Comparison of ENCODE assay signal across 1 cellular context in the genomic region with DNA sequence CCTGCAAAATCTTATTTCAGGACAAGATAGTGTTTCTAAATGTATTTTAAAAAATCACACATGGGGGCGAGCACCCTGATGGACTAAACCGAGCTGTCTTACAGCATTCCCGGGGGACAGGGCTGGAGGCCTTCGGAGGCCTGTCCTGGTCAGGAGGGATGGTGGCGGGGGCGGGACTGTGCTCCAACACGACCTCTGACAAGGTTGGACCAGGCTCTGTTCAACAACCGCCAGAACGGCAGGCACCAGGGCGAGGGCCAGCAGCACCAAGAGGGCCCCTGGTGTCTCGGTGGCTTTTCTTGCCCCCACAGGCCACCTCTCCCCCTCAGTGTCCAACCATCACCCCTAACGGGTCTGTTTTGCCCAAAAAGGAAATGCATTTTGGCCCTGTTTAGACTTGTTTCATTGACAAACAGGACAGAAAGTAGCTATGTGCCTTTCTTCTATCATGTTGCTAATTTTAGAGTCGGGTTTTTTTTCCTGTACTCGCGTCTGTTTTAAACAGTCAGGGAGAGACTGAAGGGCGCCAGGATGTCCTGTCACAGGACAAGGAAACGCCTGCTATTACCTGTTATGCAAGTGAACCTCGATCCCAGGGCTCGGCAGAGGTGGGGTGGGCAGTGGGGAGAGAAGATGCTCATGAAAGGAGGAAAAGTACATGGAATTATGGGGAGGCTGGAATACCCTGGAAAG.
TF ChIP-seq lines count a peak whose summit lies in the region.

No MANE protein-coding gene starts in this region.

TF ChIP-seq in GM23338, 12 proteins besides CTCF, POLR2A, EP300 and RAD21 (continued from another document):
- TF ChIP-seq, protein P1, sequence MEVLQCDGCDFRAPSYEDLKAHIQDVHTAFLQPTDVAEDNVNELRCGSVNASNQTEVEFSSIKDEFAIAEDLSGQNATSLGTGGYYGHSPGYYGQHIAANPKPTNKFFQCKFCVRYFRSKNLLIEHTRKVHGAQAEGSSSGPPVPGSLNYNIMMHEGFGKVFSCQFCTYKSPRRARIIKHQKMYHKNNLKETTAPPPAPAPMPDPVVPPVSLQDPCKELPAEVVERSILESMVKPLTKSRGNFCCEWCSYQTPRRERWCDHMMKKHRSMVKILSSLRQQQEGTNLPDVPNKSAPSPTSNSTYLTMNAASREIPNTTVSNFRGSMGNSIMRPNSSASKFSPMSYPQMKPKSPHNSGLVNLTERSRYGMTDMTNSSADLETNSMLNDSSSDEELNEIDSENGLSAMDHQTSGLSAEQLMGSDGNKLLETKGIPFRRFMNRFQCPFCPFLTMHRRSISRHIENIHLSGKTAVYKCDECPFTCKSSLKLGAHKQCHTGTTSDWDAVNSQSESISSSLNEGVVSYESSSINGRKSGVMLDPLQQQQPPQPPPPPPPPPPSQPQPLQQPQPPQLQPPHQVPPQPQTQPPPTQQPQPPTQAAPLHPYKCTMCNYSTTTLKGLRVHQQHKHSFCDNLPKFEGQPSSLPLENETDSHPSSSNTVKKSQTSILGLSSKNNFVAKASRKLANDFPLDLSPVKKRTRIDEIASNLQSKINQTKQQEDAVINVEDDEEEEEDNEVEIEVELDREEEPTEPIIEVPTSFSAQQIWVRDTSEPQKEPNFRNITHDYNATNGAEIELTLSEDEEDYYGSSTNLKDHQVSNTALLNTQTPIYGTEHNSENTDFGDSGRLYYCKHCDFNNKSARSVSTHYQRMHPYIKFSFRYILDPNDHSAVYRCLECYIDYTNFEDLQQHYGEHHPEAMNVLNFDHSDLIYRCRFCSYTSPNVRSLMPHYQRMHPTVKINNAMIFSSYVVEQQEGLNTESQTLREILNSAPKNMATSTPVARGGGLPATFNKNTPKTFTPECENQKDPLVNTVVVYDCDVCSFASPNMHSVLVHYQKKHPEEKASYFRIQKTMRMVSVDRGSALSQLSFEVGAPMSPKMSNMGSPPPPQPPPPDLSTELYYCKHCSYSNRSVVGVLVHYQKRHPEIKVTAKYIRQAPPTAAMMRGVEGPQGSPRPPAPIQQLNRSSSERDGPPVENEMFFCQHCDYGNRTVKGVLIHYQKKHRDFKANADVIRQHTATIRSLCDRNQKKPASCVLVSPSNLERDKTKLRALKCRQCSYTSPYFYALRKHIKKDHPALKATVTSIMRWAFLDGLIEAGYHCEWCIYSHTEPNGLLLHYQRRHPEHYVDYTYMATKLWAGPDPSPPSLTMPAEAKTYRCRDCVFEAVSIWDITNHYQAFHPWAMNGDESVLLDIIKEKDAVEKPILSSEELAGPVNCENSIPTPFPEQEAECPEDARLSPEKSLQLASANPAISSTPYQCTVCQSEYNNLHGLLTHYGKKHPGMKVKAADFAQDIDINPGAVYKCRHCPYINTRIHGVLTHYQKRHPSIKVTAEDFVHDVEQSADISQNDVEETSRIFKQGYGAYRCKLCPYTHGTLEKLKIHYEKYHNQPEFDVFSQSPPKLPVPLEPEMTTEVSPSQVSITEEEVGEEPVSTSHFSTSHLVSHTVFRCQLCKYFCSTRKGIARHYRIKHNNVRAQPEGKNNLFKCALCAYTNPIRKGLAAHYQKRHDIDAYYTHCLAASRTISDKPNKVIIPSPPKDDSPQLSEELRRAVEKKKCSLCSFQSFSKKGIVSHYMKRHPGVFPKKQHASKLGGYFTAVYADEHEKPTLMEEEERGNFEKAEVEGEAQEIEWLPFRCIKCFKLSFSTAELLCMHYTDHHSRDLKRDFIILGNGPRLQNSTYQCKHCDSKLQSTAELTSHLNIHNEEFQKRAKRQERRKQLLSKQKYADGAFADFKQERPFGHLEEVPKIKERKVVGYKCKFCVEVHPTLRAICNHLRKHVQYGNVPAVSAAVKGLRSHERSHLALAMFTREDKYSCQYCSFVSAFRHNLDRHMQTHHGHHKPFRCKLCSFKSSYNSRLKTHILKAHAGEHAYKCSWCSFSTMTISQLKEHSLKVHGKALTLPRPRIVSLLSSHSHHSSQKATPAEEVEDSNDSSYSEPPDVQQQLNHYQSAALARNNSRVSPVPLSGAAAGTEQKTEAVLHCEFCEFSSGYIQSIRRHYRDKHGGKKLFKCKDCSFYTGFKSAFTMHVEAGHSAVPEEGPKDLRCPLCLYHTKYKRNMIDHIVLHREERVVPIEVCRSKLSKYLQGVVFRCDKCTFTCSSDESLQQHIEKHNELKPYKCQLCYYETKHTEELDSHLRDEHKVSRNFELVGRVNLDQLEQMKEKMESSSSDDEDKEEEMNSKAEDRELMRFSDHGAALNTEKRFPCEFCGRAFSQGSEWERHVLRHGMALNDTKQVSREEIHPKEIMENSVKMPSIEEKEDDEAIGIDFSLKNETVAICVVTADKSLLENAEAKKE (CRISPR knock-in tag; IDR thresholded peaks at IDR 0.05) = no peak
- TF ChIP-seq STAT1 (IDR thresholded peaks at IDR 0.05; ENCODE audit: unreplicated experiment) (no peak), JUNB (IDR thresholded peaks at IDR 0.05; ENCODE audit: unreplicated experiment) (no peak), POLR2AphosphoS5 (IDR thresholded peaks at IDR 0.05; ENCODE audit: low read depth) (no peak), ZNF331 (CRISPR knock-in tag; IDR thresholded peaks at IDR 0.05; ENCODE audit: low read depth) (no peak), EZH2 (IDR thresholded peaks at IDR 0.05; ENCODE audit: low read depth, unreplicated experiment) (no peak), EZH2phosphoT487 (IDR thresholded peaks at IDR 0.05; ENCODE audit: unreplicated experiment) (no peak)
